1 cellular context compared by ENCODE assay signal in the genomic region with DNA sequence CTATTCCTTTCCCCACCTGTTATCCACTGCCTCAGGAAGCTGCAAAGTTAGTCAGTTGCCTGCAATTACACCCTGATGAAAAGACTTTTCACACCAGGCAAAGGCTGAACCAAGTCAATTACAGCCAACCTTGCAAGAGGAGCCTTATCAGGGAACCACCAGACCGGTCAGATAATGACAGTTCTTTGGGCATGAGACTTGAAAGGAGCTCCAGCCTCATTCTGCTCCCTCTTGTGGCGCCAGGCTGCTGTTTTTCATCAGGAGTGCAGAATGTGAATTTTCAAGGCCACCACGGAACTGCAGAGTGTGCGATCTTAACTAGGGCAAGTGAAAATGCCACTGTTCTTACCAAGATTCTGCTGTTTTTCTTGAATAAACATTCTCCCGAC.
TF ChIP-seq lines count a peak whose summit lies in the region.

No MANE protein-coding gene starts in this region.

TF ChIP-seq in GM12878, 131 proteins besides CTCF, POLR2A, EP300 and RAD21 (continued from another document):
- TF ChIP-seq SMC3 (IDR thresholded peaks at IDR 0.05; ENCODE audit: borderline replicate concordance, low read length) = peak; percentile 72; the same call in 1 of the 2 replicates
- TF ChIP-seq ZNF24 (IDR thresholded peaks at IDR 0.05) = 0 out of 2 replicates have a peak, but pooled peaks have one; percentile 7
- no peak for TF ChIP-seq SREBF1 (IDR thresholded peaks at IDR 0.05; ENCODE audit: low read length)
- no peak for TF ChIP-seq IKZF2 (IDR thresholded peaks at IDR 0.05)
- TF ChIP-seq, protein P1, sequence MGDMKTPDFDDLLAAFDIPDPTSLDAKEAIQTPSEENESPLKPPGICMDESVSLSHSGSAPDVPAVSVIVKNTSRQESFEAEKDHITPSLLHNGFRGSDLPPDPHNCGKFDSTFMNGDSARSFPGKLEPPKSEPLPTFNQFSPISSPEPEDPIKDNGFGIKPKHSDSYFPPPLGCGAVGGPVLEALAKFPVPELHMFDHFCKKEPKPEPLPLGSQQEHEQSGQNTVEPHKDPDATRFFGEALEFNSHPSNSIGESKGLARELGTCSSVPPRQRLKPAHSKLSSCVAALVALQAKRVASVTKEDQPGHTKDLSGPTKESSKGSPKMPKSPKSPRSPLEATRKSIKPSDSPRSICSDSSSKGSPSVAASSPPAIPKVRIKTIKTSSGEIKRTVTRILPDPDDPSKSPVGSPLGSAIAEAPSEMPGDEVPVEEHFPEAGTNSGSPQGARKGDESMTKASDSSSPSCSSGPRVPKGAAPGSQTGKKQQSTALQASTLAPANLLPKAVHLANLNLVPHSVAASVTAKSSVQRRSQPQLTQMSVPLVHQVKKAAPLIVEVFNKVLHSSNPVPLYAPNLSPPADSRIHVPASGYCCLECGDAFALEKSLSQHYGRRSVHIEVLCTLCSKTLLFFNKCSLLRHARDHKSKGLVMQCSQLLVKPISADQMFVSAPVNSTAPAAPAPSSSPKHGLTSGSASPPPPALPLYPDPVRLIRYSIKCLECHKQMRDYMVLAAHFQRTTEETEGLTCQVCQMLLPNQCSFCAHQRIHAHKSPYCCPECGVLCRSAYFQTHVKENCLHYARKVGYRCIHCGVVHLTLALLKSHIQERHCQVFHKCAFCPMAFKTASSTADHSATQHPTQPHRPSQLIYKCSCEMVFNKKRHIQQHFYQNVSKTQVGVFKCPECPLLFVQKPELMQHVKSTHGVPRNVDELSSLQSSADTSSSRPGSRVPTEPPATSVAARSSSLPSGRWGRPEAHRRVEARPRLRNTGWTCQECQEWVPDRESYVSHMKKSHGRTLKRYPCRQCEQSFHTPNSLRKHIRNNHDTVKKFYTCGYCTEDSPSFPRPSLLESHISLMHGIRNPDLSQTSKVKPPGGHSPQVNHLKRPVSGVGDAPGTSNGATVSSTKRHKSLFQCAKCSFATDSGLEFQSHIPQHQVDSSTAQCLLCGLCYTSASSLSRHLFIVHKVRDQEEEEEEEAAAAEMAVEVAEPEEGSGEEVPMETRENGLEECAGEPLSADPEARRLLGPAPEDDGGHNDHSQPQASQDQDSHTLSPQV (IDR thresholded peaks at IDR 0.05) = 0 out of 2 replicates have a peak, but pooled peaks have one; percentile 15
- TF ChIP-seq SP1 (IDR thresholded peaks at IDR 0.05; ENCODE audit: low read depth, low read length) = no peak
- 0 out of 2 replicates have a peak, but pooled peaks have one; percentile 37 for TF ChIP-seq YY1 (IDR thresholded peaks at IDR 0.05; ENCODE audit: low read depth, low read length)
- TF ChIP-seq SUPT20H (IDR thresholded peaks at IDR 0.05; ENCODE audit: borderline replicate concordance, control insufficient read depth, low read depth, low read length) = no peak
- no peak for TF ChIP-seq STAT1 (conservative IDR thresholded peaks at IDR 0.05)
- TF ChIP-seq, protein P2, sequence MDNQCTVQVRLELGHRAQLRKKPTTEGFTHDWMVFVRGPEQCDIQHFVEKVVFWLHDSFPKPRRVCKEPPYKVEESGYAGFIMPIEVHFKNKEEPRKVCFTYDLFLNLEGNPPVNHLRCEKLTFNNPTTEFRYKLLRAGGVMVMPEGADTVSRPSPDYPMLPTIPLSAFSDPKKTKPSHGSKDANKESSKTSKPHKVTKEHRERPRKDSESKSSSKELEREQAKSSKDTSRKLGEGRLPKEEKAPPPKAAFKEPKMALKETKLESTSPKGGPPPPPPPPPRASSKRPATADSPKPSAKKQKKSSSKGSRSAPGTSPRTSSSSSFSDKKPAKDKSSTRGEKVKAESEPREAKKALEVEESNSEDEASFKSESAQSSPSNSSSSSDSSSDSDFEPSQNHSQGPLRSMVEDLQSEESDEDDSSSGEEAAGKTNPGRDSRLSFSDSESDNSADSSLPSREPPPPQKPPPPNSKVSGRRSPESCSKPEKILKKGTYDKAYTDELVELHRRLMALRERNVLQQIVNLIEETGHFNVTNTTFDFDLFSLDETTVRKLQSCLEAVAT (IDR thresholded peaks at IDR 0.05) = peak; percentile 62; the same call in 1 of the 2 replicates
- no peak for TF ChIP-seq CREM (IDR thresholded peaks at IDR 0.05; ENCODE audit: low read depth)
- 0 out of 2 replicates have a peak, but pooled peaks have one; percentile 23 for TF ChIP-seq RB1 (IDR thresholded peaks at IDR 0.05; ENCODE audit: borderline replicate concordance)
- TF ChIP-seq, protein P3, sequence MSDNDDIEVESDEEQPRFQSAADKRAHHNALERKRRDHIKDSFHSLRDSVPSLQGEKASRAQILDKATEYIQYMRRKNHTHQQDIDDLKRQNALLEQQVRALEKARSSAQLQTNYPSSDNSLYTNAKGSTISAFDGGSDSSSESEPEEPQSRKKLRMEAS (IDR thresholded peaks at IDR 0.05; ENCODE audit: low read depth, low read length) = no peak
